Comparison of ENCODE assay signal across 1 cellular context in the genomic region with DNA sequence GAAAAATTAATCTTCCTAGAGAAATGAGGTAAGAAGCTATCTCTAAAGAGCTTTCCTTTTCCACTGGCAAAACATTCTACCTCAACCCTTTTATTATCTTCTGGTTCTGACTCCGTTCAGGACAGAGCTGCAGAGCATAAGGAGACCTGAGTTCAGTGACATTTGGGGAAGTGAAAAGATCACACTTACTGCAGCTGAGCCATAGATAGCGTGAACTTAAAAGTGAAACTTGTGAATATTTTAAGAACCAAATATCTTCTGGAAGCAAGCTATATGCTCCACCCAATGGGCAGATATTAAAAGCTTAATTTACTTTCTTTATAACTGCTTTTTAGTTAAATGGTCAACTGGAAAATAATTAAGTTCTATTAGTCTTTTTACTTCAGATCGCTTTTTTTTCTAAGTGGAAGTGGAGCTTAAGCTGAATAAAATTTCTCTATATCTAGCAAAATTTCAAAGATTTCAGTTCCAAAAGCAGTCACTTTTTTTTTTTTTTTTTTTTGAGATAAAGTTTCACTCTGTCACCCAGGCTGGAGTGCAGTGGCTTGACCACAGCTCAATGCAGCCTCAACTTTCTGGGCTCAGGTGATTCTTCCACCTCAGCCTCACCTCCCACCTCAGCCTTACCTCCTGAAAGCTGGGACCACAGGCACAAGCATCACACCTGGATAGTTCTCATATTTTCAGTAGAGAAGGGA.
TF ChIP-seq lines count a peak whose summit lies in the region.

No MANE protein-coding gene starts in this region.

TF ChIP-seq in endothelial cell of umbilical vein, 7 proteins besides CTCF, POLR2A, EP300 and RAD21 (continued from another document):
- TF ChIP-seq POLR2AphosphoS5 (IDR thresholded peaks at IDR 0.05; ENCODE audit: insufficient read depth, low read depth, low read length) (no peak), EZH2 (IDR thresholded peaks at IDR 0.05; ENCODE audit: borderline replicate concordance, low read depth, low read length, severe bottlenecking) (no peak)
- TF ChIP-seq, protein P1, sequence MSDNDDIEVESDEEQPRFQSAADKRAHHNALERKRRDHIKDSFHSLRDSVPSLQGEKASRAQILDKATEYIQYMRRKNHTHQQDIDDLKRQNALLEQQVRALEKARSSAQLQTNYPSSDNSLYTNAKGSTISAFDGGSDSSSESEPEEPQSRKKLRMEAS (IDR thresholded peaks at IDR 0.05; ENCODE audit: insufficient read depth, insufficient read length) = no peak
